Comparison of ENCODE assay signal across 9 cellular contexts in genomic region chr14:74804219-74804825, GRCh38. TPM values are rescaled to one million over a fixed set of nuclear protein-coding genes. Genes with fewer than 3 reads are reported as not detected.
A peak's percentile ranks its signal among the peaks of the same experiment; 100 is the strongest.
DNase-seq lines count a peak whose midpoint lies in the region; ATAC-seq lines count a peak whose summit lies in the region.
"Had no signal": no experiment of that assay in that cellular context is flagged by ENCODE, and none has a peak within 500 bp of the region (broad histone marks: within the 10 kb centered on the region; RNA-seq: fewer than 3 reads in every experiment).

No MANE protein-coding gene starts in this region.

- no peaks in the 10 kb centered on the region for H3K9me3 ChIP-seq in CD4-positive, alpha-beta memory T cell (ENCODE audit: control insufficient read depth in 1 of 2, low read length in 2 of 2)

- H3K36me3 Mint-ChIP-seq in CD4-positive, alpha-beta memory T cell = peaks cover 40 to 50% of the 10 kb centered on the region in 2 donors

- no peaks in the 10 kb centered on the region for H3K27me3 Mint-ChIP-seq in CD4-positive, alpha-beta memory T cell

- H3K4me1 ChIP-seq in CD4-positive, alpha-beta memory T cell (ENCODE audit: insufficient read depth, low read length) = no peaks in the 10 kb centered on the region

- H3K27me3 ChIP-seq in CD4-positive, alpha-beta memory T cell (ENCODE audit: insufficient read depth, low read length) = no peaks in the 10 kb centered on the region
- no peaks in the 10 kb centered on the region for H3K27me3 ChIP-seq in H7 (ENCODE audit: control insufficient read depth, insufficient read depth, low read length)

- H3K9me3 Mint-ChIP-seq in CD4-positive, alpha-beta memory T cell = no peaks in the 10 kb centered on the region

- POLR2A ChIA-PET in CD4-positive, alpha-beta memory T cell (lab: Charles Lee; ENCODE audit: partially characterized antibody) = no interaction called here

- H3K27ac ChIP-seq in CD4-positive, alpha-beta memory T cell (ENCODE audit: low read depth, low read length) = no peak overlapping the region
- H3K27ac ChIP-seq: SK-N-MC had no signal

- ATAC-seq in HG03354 (IDR thresholded peaks at IDR 0.05; ENCODE audit: poor library complexity, severe bottlenecking, unreplicated experiment) = no peak

- H3K36me3 ChIP-seq in CD4-positive, alpha-beta memory T cell (ENCODE audit: insufficient read depth, low read length) = peaks cover 18% of the 10 kb centered on the region
- H3K36me3 ChIP-seq in H7 (replicated peaks; ENCODE audit: control insufficient read depth, insufficient read depth, low read length) = peaks cover 13% of the 10 kb centered on the region

- CTCF ChIA-PET in CD4-positive, alpha-beta memory T cell (lab: Charles Lee; ENCODE audit: partially characterized antibody) = interaction anchor here (1.0 to 2.4 kb wide), 3 partner anchors 41 to 195 kb away, joined by 3 to 8 read pairs (median 7); no protein-coding TSS in a partner anchor

- peaks cover 0 to 10% (median 8%) of the 10 kb centered on the region in 4 donors for H3K4me1 Mint-ChIP-seq in CD4-positive, alpha-beta memory T cell

- H3K4me3 ChIP-seq in CD4-positive, alpha-beta memory T cell (ENCODE audit: low read length in 2 of 2) = no peak overlapping the region
- H3K4me3 ChIP-seq in H7 (ENCODE audit: insufficient read depth, low read depth, low read length) = no peak overlapping the region
- H3K4me3 ChIP-seq: SK-N-MC had no signal

- peak in 3 of 5 donors; percentile 23 to 41 (median 27) for DNase-seq in CD4-positive, alpha-beta memory T cell
- peak; percentile 38 for DNase-seq in H7
- peak; percentile 63 for DNase-seq in SW480 (ENCODE audit: low spot score)
- DNase-seq in fibroblast of gingiva (ENCODE audit: low read depth) = peak; percentile 57
- peak; percentile 64 for DNase-seq in renal cortical epithelial cell (ENCODE audit: low read depth)
- no peak for DNase-seq in DMS114 treated with DMSO at 0.1 percent for 48 hours (lab: John Stamatoyannopoulos, UW; ENCODE audit: unreplicated experiment)
- no peak for DNase-seq in stimulated activated CD8-positive, alpha-beta memory T cell treated with anti-CD3 and anti-CD28 coated beads, Interleukin-4, amount 100 ng/mL, for 48 hours

- peak overlapping the region in 2 of 7 donors; percentile 20 to 57 for H3K27ac Mint-ChIP-seq in CD4-positive, alpha-beta memory T cell

- intact Hi-C loops in CD4-positive, alpha-beta memory T cell (cut with micrococcal nuclease) = loop anchor here (1.0 kb wide), 1 partner anchor 195 kb away; no protein-coding TSS in a partner anchor

- H3K4me3 Mint-ChIP-seq in CD4-positive, alpha-beta memory T cell = no peak overlapping the region

RNA-seq across cellular contexts. Expression of gene YLPM1, which starts 41.2 kb away (rescaled TPM):
- 10 to 100 TPM; 83.1 to 90.3 TPM for total RNA-seq in CD4-positive, alpha-beta memory T cell
- 10 to 100 TPM in 1 of 2 donors, 1 to 10 TPM in 1; 2.5 to 21.5 TPM for polyA plus RNA-seq in CD4-positive, alpha-beta memory T cell
- total RNA-seq in H7 (2014; rRNA removed; shearing (Covaris generic)) = 10.1 and 29.6 TPM in 2 replicates
- 12.3 and 76.1 TPM in 2 replicates for total RNA-seq in renal cortical epithelial cell

Comparison
In these comparisons a context has a peak if more than half of its experiments do, and no peak if none do; other contexts are left out.
1. DNase-seq: peak in CD4-positive, alpha-beta memory T cell (3 of 5), H7 (single experiment), SW480 (single experiment), fibroblast of gingiva (single experiment) and renal cortical epithelial cell (single experiment); none in DMS114 treated with DMSO at 0.1 percent for 48 hours (single experiment) and stimulated activated CD8-positive, alpha-beta memory T cell treated with anti-CD3 and anti-CD28 coated beads, Interleukin-4, amount 100 ng/mL, for 48 hours (single experiment).